29 cellular contexts compared by ENCODE assay signal in genomic region chr19:1948676-1949075, GRCh38. TPM values are rescaled to one million over a fixed set of nuclear protein-coding genes. Genes with fewer than 3 reads are reported as not detected.
DNase-seq lines count a peak whose midpoint lies in the region; ATAC-seq, FAIRE-seq and TF ChIP-seq lines count a peak whose summit lies in the region.
"Had no signal": no experiment of that assay in that cellular context is flagged by ENCODE, and none has a peak within 500 bp of the region (broad histone marks: within the 10 kb centered on the region; RNA-seq: fewer than 3 reads in every experiment).

No MANE protein-coding gene starts in this region.

- POLR2A ChIA-PET in H1 (lab: Charles Lee; ENCODE audit: partially characterized antibody) = interaction anchor here (1.0 to 1.8 kb wide), 5 partner anchors 10 to 103 kb away, joined by 3 to 5 read pairs (median 3); partner anchors contain the start of gene MKNK2

- TF ChIP-seq POLR2A in H1 (IDR thresholded peaks at IDR 0.05; ENCODE audit: control extremely low read depth in 1 of 2, low read depth in 2 of 2, low read length in 2 of 2) (no peak), GM18505 (IDR thresholded peaks at IDR 0.05; ENCODE audit: borderline replicate concordance, extremely low read depth, insufficient read depth, insufficient read length) (no peak)

- H3K4me3 Mint-ChIP-seq in CD14-positive monocyte = peak overlapping the region; percentile 16 to 26
- H3K4me3 Mint-ChIP-seq in neural crest cell = no peak overlapping the region
- H3K4me3 Mint-ChIP-seq: activated CD4-positive, alpha-beta memory T cell treated with anti-CD3 and anti-CD28 coated beads for 36 hours; activated T-helper 17 cell treated with anti-CD3 and anti-CD28 coated beads, Interleukin-2, amount 50 U/mL, for 72 hours; stimulated activated naive CD8-positive, alpha-beta T cell treated with anti-CD3 and anti-CD28 coated beads, Interleukin-15, amount 100 ng/mL, for 72 hours had no signal

- H2AK5ac ChIP-seq in H1 (ENCODE audit: low read depth, low read length) = peak overlapping the region; percentile 65; the same call in 1 of the 2 replicates

- H3K79me1 ChIP-seq in H1 (ENCODE audit: low read depth, low read length) = peaks cover 26% of the 10 kb centered on the region

- H3K27ac ChIP-seq in H1 (ENCODE audit: low read depth, low read length) (no peak overlapping the region; the same call in 1 of the 2 replicates), lower lobe of right lung (no peak overlapping the region)
- H3K27ac ChIP-seq: ascending aorta, BLaER1, esophagus muscularis mucosa, Peyer's patch, SJCRH30 had no signal

- H2BK12ac ChIP-seq in H1 (ENCODE audit: low read depth, low read length) = 0 out of 2 replicates have a peak overlapping the region, but pooled peaks have one; percentile 17

- intact Hi-C loops in CD14-positive monocyte (cut with micrococcal nuclease) = no loop called here
- intact Hi-C loops in lower lobe of right lung (cut with DNase I) = no loop called here

- no peak overlapping the region for H3K4me3 ChIP-seq in H1 (ENCODE audit: extremely low read depth in 1 of 4, insufficient read depth in 2 of 4, low read depth in 3 of 4, low read length in 4 of 4)
- H3K4me3 ChIP-seq in lower lobe of right lung = no peak overlapping the region
- H3K4me3 ChIP-seq: ascending aorta, BLaER1, esophagus muscularis mucosa, Peyer's patch, SJCRH30 had no signal

- H3K9me3 Mint-ChIP-seq in CD14-positive monocyte (no peaks in the 10 kb centered on the region), neural crest cell (no peaks in the 10 kb centered on the region)
- H3K9me3 Mint-ChIP-seq: activated CD4-positive, alpha-beta memory T cell treated with anti-CD3 and anti-CD28 coated beads for 36 hours; activated naive CD4-positive, alpha-beta T cell treated with anti-CD3 and anti-CD28 coated beads, Interleukin-2, amount 50 U/mL, for 72 hours; activated T-helper 17 cell treated with anti-CD3 and anti-CD28 coated beads, Interleukin-2, amount 50 U/mL, for 72 hours; stimulated activated naive CD8-positive, alpha-beta T cell treated with anti-CD3 and anti-CD28 coated beads, Interleukin-15, amount 100 ng/mL, for 72 hours had no signal

- no peak overlapping the region for H3K23ac ChIP-seq in H1 (ENCODE audit: insufficient read length)

- ATAC-seq in GM18505 (IDR thresholded peaks at IDR 0.05; ENCODE audit: unreplicated experiment) = no peak
- ATAC-seq in lower lobe of right lung = no peak
- ATAC-seq: activated CD4-positive, CD25-positive, alpha-beta regulatory T cell treated with anti-CD3 and anti-CD28 coated beads, Interleukin-2, amount 50 U/mL, for 24 hours; activated naive CD4-positive, alpha-beta T cell treated with anti-CD3 and anti-CD28 coated beads, Interleukin-2, amount 50 U/mL, for 72 hours; activated T-helper 17 cell treated with anti-CD3 and anti-CD28 coated beads, Interleukin-2, amount 50 U/mL, for 72 hours; stimulated activated naive CD8-positive, alpha-beta T cell treated with anti-CD3 and anti-CD28 coated beads, Interleukin-15, amount 100 ng/mL, for 72 hours had no signal

- no peak overlapping the region for H3K4ac ChIP-seq in H1 (replicated peaks; ENCODE audit: insufficient read length, low read depth, low read length)

- no peak overlapping the region for H2BK20ac ChIP-seq in H1 (ENCODE audit: low read length)

- no peak for FAIRE-seq in H1 (lab: Jason Lieb, UNC)

- H3K27ac Mint-ChIP-seq in CD14-positive monocyte (peak overlapping the region; percentile 4 to 88 (median 62)), neural crest cell (ENCODE audit: unreplicated experiment) (peak overlapping the region; percentile 60)
- H3K27ac Mint-ChIP-seq: activated CD4-positive, alpha-beta memory T cell treated with anti-CD3 and anti-CD28 coated beads for 36 hours; activated T-helper 17 cell treated with anti-CD3 and anti-CD28 coated beads, Interleukin-2, amount 50 U/mL, for 72 hours; stimulated activated naive CD8-positive, alpha-beta T cell treated with anti-CD3 and anti-CD28 coated beads, Interleukin-15, amount 100 ng/mL, for 72 hours had no signal

- H3K4me1 ChIP-seq in H1 (replicated peaks in 1 of 4; ENCODE audit: control insufficient read depth in 3 of 4, insufficient read depth in 4 of 4, low read length in 3 of 4) = peaks cover 0 to 9% (median 1%) of the 10 kb centered on the region in 4 experiments; a peak in 5 of 7 replicates
- peaks cover 18% of the 10 kb centered on the region for H3K4me1 ChIP-seq in lower lobe of right lung
- H3K4me1 ChIP-seq: ascending aorta had no signal

- TF ChIP-seq CTCF in CD14-positive monocyte (IDR thresholded peaks at IDR 0.05) (no peak), H1 (IDR thresholded peaks at IDR 0.05; ENCODE audit: control extremely low read depth in 1 of 3, insufficient read depth in 1 of 3, low read depth in 1 of 3, low read length in 3 of 3) (no peak), neural crest cell (conservative IDR thresholded peaks at IDR 0.05) (no peak), lower lobe of right lung (IDR thresholded peaks at IDR 0.05) (no peak)

- H3K9ac ChIP-seq in H1 (replicated peaks in 1 of 4; ENCODE audit: extremely low read depth in 1 of 4, low read depth in 3 of 4, low read length in 3 of 4) = no peak overlapping the region
- H3K9ac ChIP-seq: BLaER1 had no signal

- peaks cover 45 to 55% of the 10 kb centered on the region in 2 experiments for H4K20me1 ChIP-seq in H1 (replicated peaks in 1 of 2; ENCODE audit: control insufficient read depth in 1 of 2, insufficient read depth in 2 of 2, low read length in 2 of 2)

- H3K56ac ChIP-seq in H1 (replicated peaks; ENCODE audit: insufficient read length, low read depth, low read length) = no peak overlapping the region

- no peak overlapping the region for H3K14ac ChIP-seq in H1 (ENCODE audit: insufficient read length)

- H3K27me3 ChIP-seq in H1 (replicated peaks in 1 of 4; ENCODE audit: control insufficient read depth in 3 of 4, extremely low read depth in 1 of 4, insufficient read depth in 3 of 4, low read length in 3 of 4) = no peaks in the 10 kb centered on the region
- H3K27me3 ChIP-seq in lower lobe of right lung (ENCODE audit: low read depth) = no peaks in the 10 kb centered on the region
- H3K27me3 ChIP-seq: ascending aorta, BLaER1, esophagus muscularis mucosa, Peyer's patch, SJCRH30 had no signal

- H3K36me3 Mint-ChIP-seq in CD14-positive monocyte (peaks cover 19 to 41% of the 10 kb centered on the region in 2 donors), neural crest cell (ENCODE audit: low read depth) (peaks cover 2% of the 10 kb centered on the region)
- H3K36me3 Mint-ChIP-seq: activated naive CD4-positive, alpha-beta T cell treated with anti-CD3 and anti-CD28 coated beads, Interleukin-2, amount 50 U/mL, for 72 hours had no signal

- CTCF ChIA-PET in H1 (lab: Charles Lee; ENCODE audit: partially characterized antibody) = interaction anchor here (0.7 to 2.8 kb wide), 5 partner anchors 9 to 110 kb away, joined by 3 to 13 read pairs (median 3); no protein-coding TSS in a partner anchor

- no peak overlapping the region; the same call in 1 of the 2 replicates for H2BK5ac ChIP-seq in H1 (ENCODE audit: low read depth, low read length)

- no peak overlapping the region for H2BK15ac ChIP-seq in H1 (ENCODE audit: low read length)

- no peaks in the 10 kb centered on the region; a peak in 1 of 8 replicates for H3K36me3 ChIP-seq in H1 (ENCODE audit: control insufficient read depth in 2 of 4, insufficient read depth in 4 of 4, low read length in 3 of 4)
- peaks cover 11% of the 10 kb centered on the region for H3K36me3 ChIP-seq in lower lobe of right lung

- no peak overlapping the region for H3K4me2 ChIP-seq in H1 (ENCODE audit: insufficient read depth in 1 of 2, low read depth in 2 of 2, low read length in 2 of 2)
- H3K4me2 ChIP-seq: BLaER1 had no signal

- no peaks in the 10 kb centered on the region for H3K23me2 ChIP-seq in H1 (ENCODE audit: low read depth, low read length)

- H2AFZ ChIP-seq in H1 (ENCODE audit: low read length) = no peak overlapping the region

- peak overlapping the region; percentile 35; the same call in 1 of the 2 replicates for H4K8ac ChIP-seq in H1 (ENCODE audit: extremely low read depth, insufficient read depth, low read length)

- no peak overlapping the region for H2BK120ac ChIP-seq in H1 (replicated peaks; ENCODE audit: low read depth, low read length)

- H3K18ac ChIP-seq in H1 (ENCODE audit: extremely low read depth, low read length) = no peak overlapping the region

- WGBS in H1 (ENCODE audit: extremely low coverage in 1 of 2, insufficient coverage in 1 of 2, insufficient read length in 1 of 2, insufficient replicate concordance in 2 of 2, low coverage in 1 of 2, low lambda C conversion rate in 2 of 2, missing lambda C conversion rate in 1 of 2), 2 experiments = 89% methylated on average over 19 of the region's 19 CpGs; no CpG with 5 or more reads in 1 of the 2 experiments

- H3K4me1 Mint-ChIP-seq in CD14-positive monocyte (peaks cover 43% of the 10 kb centered on the region), neural crest cell (peaks cover 7% of the 10 kb centered on the region)

- no peak overlapping the region for H4K91ac ChIP-seq in H1 (replicated peaks; ENCODE audit: insufficient read length, low read length)

- TF ChIP-seq RAD21 in H1 (IDR thresholded peaks at IDR 0.05 in 1 of 2, conservative IDR thresholded peaks at IDR 0.05 in 1 of 2; ENCODE audit: low read depth in 2 of 2, low read length in 2 of 2) = no peak

- DNase-seq in CD14-positive monocyte (ENCODE audit: low spot score) = no peak
- peak; percentile 56 to 65 for DNase-seq in Kasumi-1 (lab: John Stamatoyannopoulos, UW)
- no peak for DNase-seq in H1 (ENCODE audit: low read depth in 1 of 2, low spot score in 2 of 2)
- no peak for DNase-seq in neural crest cell (ENCODE audit: low read depth, low spot score)
- DNase-seq in NCI-H82 (lab: John Stamatoyannopoulos, UW) = no peak
- DNase-seq in lower lobe of right lung = no peak
- DNase-seq: ACHN; activated CD4-positive, alpha-beta memory T cell treated with anti-CD3 and anti-CD28 coated beads for 36 hours; activated CD8-positive, alpha-beta memory T cell treated with anti-CD3 and anti-CD28 coated beads, Interleukin-2, amount 50 U/mL, for 4 hours; cortex of kidney; DND-41; foreskin melanocyte; mammary epithelial cell; NCI-H1092 treated with DMSO at 0.1 percent for 48 hours; NCI-H187 treated with DMSO at 0.1 percent for 48 hours; NCI-H524; NK-92 treated with Interleukin-12 subunit alpha and Interleukin-12 subunit beta, amount 100 ng/mL, for 24 hours; occipital lobe; Peyer's patch; SJCRH30; stimulated activated naive CD8-positive, alpha-beta T cell treated with anti-CD3 and anti-CD28 coated beads, Interleukin-15, amount 100 ng/mL, for 72 hours; T-helper 1 cell had no signal

- H3K27me3 Mint-ChIP-seq in CD14-positive monocyte (ENCODE audit: low read depth in 3 of 3) (no peaks in the 10 kb centered on the region), neural crest cell (ENCODE audit: low read depth) (no peaks in the 10 kb centered on the region)
- H3K27me3 Mint-ChIP-seq: activated CD4-positive, alpha-beta memory T cell treated with anti-CD3 and anti-CD28 coated beads for 36 hours; activated T-helper 17 cell treated with anti-CD3 and anti-CD28 coated beads, Interleukin-2, amount 50 U/mL, for 72 hours; stimulated activated naive CD8-positive, alpha-beta T cell treated with anti-CD3 and anti-CD28 coated beads, Interleukin-15, amount 100 ng/mL, for 72 hours had no signal

- H4K5ac ChIP-seq in H1 (ENCODE audit: insufficient read length, low read depth, low read length) = no peak overlapping the region

- H3K79me2 ChIP-seq in H1 (ENCODE audit: control insufficient read depth in 1 of 2, insufficient read depth in 2 of 2, low read length in 2 of 2) = peaks cover 59 to 91% of the 10 kb centered on the region in 2 experiments

- TF ChIP-seq EP300 in H1 (IDR thresholded peaks at IDR 0.05; ENCODE audit: borderline replicate concordance in 1 of 2, low read depth in 2 of 2, low read length in 2 of 2) = no peak

- no peaks in the 10 kb centered on the region; a peak in 1 of 4 replicates for H3K9me3 ChIP-seq in H1 (ENCODE audit: insufficient read depth in 2 of 2, low read depth in 1 of 2, low read length in 1 of 2)
- H3K9me3 ChIP-seq in lower lobe of right lung = no peaks in the 10 kb centered on the region
- H3K9me3 ChIP-seq: ascending aorta, esophagus muscularis mucosa, Peyer's patch, SJCRH30 had no signal

RNA-seq across cellular contexts. Expression of gene CSNK1G2, which starts 7.7 kb away (rescaled TPM):
- polyA plus RNA-seq in CD14-positive monocyte = 10 to 100 TPM; 10.8 to 20.3 TPM
- total RNA-seq in H1 (2021; fragmentation: NEBNext Ultra II Directional; extraction: Animal tissue kit (Norgen Biotek cat#: 25700)) = 99.5 and 108 TPM in 2 replicates
- polyA plus RNA-seq in H1 (2011; rRNA removed) = 130 and 184 TPM in 2 replicates
- polyA plus RNA-seq in H1 (2011; cell fraction: cytosol; rRNA removed) = 123 TPM
- 379 TPM for polyA plus RNA-seq in H1 (2011; cell fraction: nucleus; rRNA removed)
- polyA plus RNA-seq in H1 (2012, experiment 1 of 2) = 99.6 to 116 TPM (median 105 TPM) in 4 replicates
- polyA plus RNA-seq in H1 (2012, experiment 2 of 2) = 147 TPM
- polyA plus RNA-seq in H1 (2013, experiment 1 of 2) = 141 TPM
- polyA plus RNA-seq in H1 (2013, experiment 2 of 2) = 142 TPM
- polyA minus RNA-seq in H1 (2011; rRNA and poly(A)+ RNA removed) = 46.6 and 71.7 TPM in 2 replicates
- polyA minus RNA-seq in H1 (2011; cell fraction: cytosol; rRNA and poly(A)+ RNA removed) = 61.9 TPM
- 59.6 TPM for polyA minus RNA-seq in H1 (2011; cell fraction: nucleus; rRNA and poly(A)+ RNA removed)
- total RNA-seq in neural crest cell = 130 and 133 TPM in 2 replicates
- 55.4 TPM for total RNA-seq in lower lobe of right lung

RNA-seq across cellular contexts. Expression of gene ADAT3, which starts 43.5 kb away (rescaled TPM):
- polyA plus RNA-seq in CD14-positive monocyte = 1 to 10 TPM; 2.7 to 3.2 TPM
- total RNA-seq in H1 (2021; fragmentation: NEBNext Ultra II Directional; extraction: Animal tissue kit (Norgen Biotek cat#: 25700)) = 10.2 and 10.8 TPM in 2 replicates
- polyA plus RNA-seq in H1 (2011; rRNA removed) = 5.4 and 9.8 TPM in 2 replicates
- 3.8 TPM for polyA plus RNA-seq in H1 (2011; cell fraction: cytosol; rRNA removed)
- 8.3 TPM for polyA plus RNA-seq in H1 (2011; cell fraction: nucleus; rRNA removed)
- polyA plus RNA-seq in H1 (2012, experiment 1 of 2) = 2.4 to 6.3 TPM (median 5.5 TPM) in 4 replicates
- 4.1 TPM for polyA plus RNA-seq in H1 (2012, experiment 2 of 2)
- 7.0 TPM for polyA plus RNA-seq in H1 (2013, experiment 1 of 2)
- 6.6 TPM for polyA plus RNA-seq in H1 (2013, experiment 2 of 2)
- polyA minus RNA-seq in H1 (2011; rRNA and poly(A)+ RNA removed) = 1.0 TPM in 1 of 2 replicates, not detected in the other
- polyA minus RNA-seq in H1 (2011; cell fraction: cytosol; rRNA and poly(A)+ RNA removed) = 7.4 TPM
- polyA minus RNA-seq in H1 (2011; cell fraction: nucleus; rRNA and poly(A)+ RNA removed) = 7.8 TPM
- total RNA-seq in neural crest cell = 13.7 and 14.1 TPM in 2 replicates
- 6.2 TPM for total RNA-seq in lower lobe of right lung

RNA-seq across cellular contexts. Expression of gene SCAMP4, which starts 43.5 kb away (rescaled TPM):
- polyA plus RNA-seq in CD14-positive monocyte = 10 to 100 TPM; 11.9 to 15.4 TPM
- total RNA-seq in H1 (2021; fragmentation: NEBNext Ultra II Directional; extraction: Animal tissue kit (Norgen Biotek cat#: 25700)) = 61.4 and 65.7 TPM in 2 replicates
- polyA plus RNA-seq in H1 (2011; rRNA removed) = 17.1 and 39.6 TPM in 2 replicates
- 24.4 TPM for polyA plus RNA-seq in H1 (2011; cell fraction: cytosol; rRNA removed)
- polyA plus RNA-seq in H1 (2011; cell fraction: nucleus; rRNA removed) = 75.6 TPM
- 35.8 to 66.0 TPM (median 58.3 TPM) in 4 replicates for polyA plus RNA-seq in H1 (2012, experiment 1 of 2)
- polyA plus RNA-seq in H1 (2012, experiment 2 of 2) = 37.8 TPM
- 58.4 TPM for polyA plus RNA-seq in H1 (2013, experiment 1 of 2)
- polyA plus RNA-seq in H1 (2013, experiment 2 of 2) = 60.6 TPM
- polyA minus RNA-seq in H1 (2011; rRNA and poly(A)+ RNA removed) = 20.5 TPM in 2 replicates
- polyA minus RNA-seq in H1 (2011; cell fraction: cytosol; rRNA and poly(A)+ RNA removed) = 26.4 TPM
- polyA minus RNA-seq in H1 (2011; cell fraction: nucleus; rRNA and poly(A)+ RNA removed) = 39.3 TPM
- total RNA-seq in neural crest cell = 71.2 and 79.9 TPM in 2 replicates
- 65.0 TPM for total RNA-seq in lower lobe of right lung

Comparison
In these comparisons a context has a peak if more than half of its experiments do, and no peak if none do; other contexts are left out.
1. DNase-seq: peak in Kasumi-1 (2 of 2); none in CD14-positive monocyte (single experiment), H1 (0 of 2), neural crest cell (single experiment), NCI-H82 (single experiment) and lower lobe of right lung (single experiment).